Comparison of ENCODE assay signal across 28 cellular contexts in the genomic region with DNA sequence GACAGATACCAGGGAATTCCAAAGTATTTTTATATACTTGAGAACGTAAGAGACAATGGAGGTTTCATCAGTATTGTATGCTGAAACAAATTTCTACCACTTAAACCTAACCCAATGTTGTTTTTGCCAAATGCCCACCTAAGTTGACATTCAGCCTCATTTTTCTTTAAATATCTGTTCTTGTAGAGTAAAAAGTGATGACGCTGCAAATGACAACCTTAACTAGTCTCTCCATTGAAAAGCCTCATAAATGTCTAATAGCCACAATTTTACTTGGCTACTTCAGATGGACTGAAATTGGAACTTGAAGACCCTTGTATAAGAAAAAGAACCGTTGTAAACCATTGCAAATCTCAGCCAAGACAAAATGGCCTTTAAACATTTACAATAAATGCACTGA.
"Had no signal": no experiment of that assay in that cellular context is flagged by ENCODE, and none has a peak within 500 bp of the region (broad histone marks: within the 10 kb centered on the region; RNA-seq: fewer than 3 reads in every experiment).

No MANE protein-coding gene starts in this region.

- H3K4me2 ChIP-seq: hepatocyte had no signal

- H3K27me3 ChIP-seq: colonic mucosa, dorsolateral prefrontal cortex, esophagus muscularis mucosa, esophagus squamous epithelium, foreskin keratinocyte, gastrocnemius medialis, gastroesophageal sphincter, heart left ventricle, heart right ventricle, hepatocyte had no signal

- H3K9me3 ChIP-seq: colonic mucosa, esophagus muscularis mucosa, esophagus squamous epithelium, gastrocnemius medialis, heart left ventricle had no signal

- FAIRE-seq: endometrium, endothelial cell of umbilical vein, frontal cortex had no signal

- ATAC-seq: effector memory CD8-positive, alpha-beta T cell; esophagus mucosa; foreskin keratinocyte; gastrocnemius medialis; gastroesophageal sphincter; heart left ventricle; heart right ventricle had no signal

- H3K4me3 ChIP-seq: colonic mucosa, coronary artery, dorsolateral prefrontal cortex, esophagus muscularis mucosa, esophagus squamous epithelium, gastrocnemius medialis, gastroesophageal sphincter, heart left ventricle, heart right ventricle, hepatocyte had no signal

- H3K4me1 ChIP-seq: colonic mucosa, esophagus muscularis mucosa, esophagus squamous epithelium, foreskin keratinocyte, gastrocnemius medialis, gastroesophageal sphincter, heart left ventricle, heart right ventricle had no signal

- H2AFZ ChIP-seq: hepatocyte had no signal

- H3K27ac ChIP-seq: colonic mucosa, coronary artery, dorsolateral prefrontal cortex, epithelial cell of prostate, esophagus muscularis mucosa, esophagus squamous epithelium, foreskin keratinocyte, gastrocnemius medialis, gastroesophageal sphincter, heart left ventricle, heart right ventricle, hepatocyte had no signal

- H3K79me2 ChIP-seq: hepatocyte had no signal

- DNase-seq: colonic mucosa; cortex of kidney; dermis blood vessel endothelial cell; dorsolateral prefrontal cortex; effector CD4-positive, alpha-beta T cell; effector CD8-positive, alpha-beta T cell; effector memory CD4-positive, alpha-beta T cell; effector memory CD8-positive, alpha-beta T cell; endodermal cell; erythroblast; esophagus squamous epithelium; foreskin fibroblast; foreskin keratinocyte; foreskin melanocyte; gastrocnemius medialis; glutamatergic neuron; head of caudate nucleus; heart left ventricle; heart right ventricle had no signal

- H3K36me3 ChIP-seq: colonic mucosa, esophagus squamous epithelium, gastrocnemius medialis, heart left ventricle had no signal
